Comparison of ENCODE assay signal across 11 cellular contexts in the genomic region with DNA sequence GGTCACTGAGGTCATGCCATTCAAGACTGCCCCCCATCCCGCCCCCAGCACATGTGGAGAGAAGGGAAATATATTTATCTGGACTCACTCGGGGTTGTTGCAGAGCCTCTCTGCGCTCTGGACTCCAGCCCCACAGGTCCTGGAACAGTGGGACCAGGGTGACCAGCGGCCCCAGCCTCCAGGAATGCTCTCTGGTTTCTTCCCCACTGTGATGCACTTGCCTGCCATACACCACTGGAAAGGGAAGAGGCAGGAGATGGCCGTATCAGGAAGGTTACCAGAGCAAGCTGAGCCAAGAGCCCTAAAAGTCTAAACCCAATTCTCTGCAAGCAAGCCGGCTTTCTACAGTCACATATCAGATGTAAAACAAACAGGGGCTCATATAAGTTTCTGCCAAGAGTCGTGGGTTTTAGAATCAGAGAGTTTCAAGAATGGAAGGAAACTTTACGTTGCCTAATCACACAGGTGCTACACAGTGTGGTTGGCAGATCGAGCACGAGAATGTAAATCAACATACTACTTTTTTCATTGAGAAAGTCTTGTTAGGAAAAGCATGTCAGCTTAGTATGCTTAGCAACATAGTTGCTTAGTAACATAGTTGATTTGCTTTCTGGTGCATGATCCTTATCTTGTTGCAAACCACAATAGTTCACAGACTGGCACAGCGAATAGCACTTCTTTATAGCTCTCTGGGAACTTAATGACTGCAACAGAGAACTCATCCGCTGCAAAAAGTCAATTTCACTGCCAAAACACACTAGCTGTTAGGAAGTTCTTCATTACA.
A peak's percentile ranks its signal among the peaks of the same experiment; 100 is the strongest.
DNase-seq lines count a peak whose midpoint lies in the region; ATAC-seq, FAIRE-seq and TF ChIP-seq lines count a peak whose summit lies in the region.
"Had no signal": no experiment of that assay in that cellular context is flagged by ENCODE, and none has a peak within 500 bp of the region (broad histone marks: within the 10 kb centered on the region; RNA-seq: fewer than 3 reads in every experiment).

No MANE protein-coding gene starts in this region.

- no peaks in the 10 kb centered on the region for H3K4me1 Mint-ChIP-seq in chondrocyte (ENCODE audit: low read depth)

- no peak overlapping the region for H3K4me3 Mint-ChIP-seq in chondrocyte (ENCODE audit: unreplicated experiment)

- peaks cover 17% of the 10 kb centered on the region for H3K36me3 Mint-ChIP-seq in chondrocyte (ENCODE audit: low read depth)

- no peaks in the 10 kb centered on the region for H3K27me3 Mint-ChIP-seq in chondrocyte (ENCODE audit: low read depth)

- TF ChIP-seq CTCF in chondrocyte (IDR thresholded peaks at IDR 0.05) = no peak

- peak; percentile 61 for ATAC-seq in HG02610 (IDR thresholded peaks at IDR 0.05; ENCODE audit: unreplicated experiment)
- no peak for ATAC-seq in GM18517 (IDR thresholded peaks at IDR 0.05; ENCODE audit: unreplicated experiment)

- DNase-seq in EL (peak; percentile 18), SK-N-MC (ENCODE audit: low read depth, low spot score) (peak; percentile 6), chondrocyte (ENCODE audit: low spot score) (no peak), NCI-H1694 treated with DMSO at 0.1 percent for 48 hours (lab: John Stamatoyannopoulos, UW) (no peak)
- DNase-seq in effector CD4-positive, alpha-beta T cell = no peak
- DNase-seq: activated naive CD4-positive, alpha-beta T cell; GDM1 had no signal

- FAIRE-seq in islet of Langerhans (lab: Jason Lieb, UNC) = peak; percentile 89

- H3K27ac Mint-ChIP-seq in chondrocyte (ENCODE audit: unreplicated experiment) = no peak overlapping the region

- H3K9me3 ChIP-seq in SK-N-MC (ENCODE audit: low read depth, low read length) = peaks cover 4% of the 10 kb centered on the region; the same call in 1 of the 2 replicates
- H3K9me3 ChIP-seq: neutrophil had no signal

- H3K4me3 ChIP-seq in SK-N-MC = no peak overlapping the region

- H3K9me3 Mint-ChIP-seq in chondrocyte (ENCODE audit: low read depth) = peaks cover 8% of the 10 kb centered on the region

- no peaks in the 10 kb centered on the region for H3K36me3 ChIP-seq in SK-N-MC (ENCODE audit: insufficient read depth, low read length)
- H3K36me3 ChIP-seq: neutrophil had no signal

- H3K9ac ChIP-seq in SK-N-MC (ENCODE audit: insufficient read length) = no peak overlapping the region

- H3K27ac ChIP-seq in SK-N-MC = no peak overlapping the region
- H3K27ac ChIP-seq: neutrophil had no signal

Comparison
In these comparisons a context has a peak if more than half of its experiments do, and no peak if none do; other contexts are left out.
1. DNase-seq: peak in EL (single experiment) and SK-N-MC (single experiment); none in effector CD4-positive, alpha-beta T cell (single experiment), chondrocyte (single experiment) and NCI-H1694 treated with DMSO at 0.1 percent for 48 hours (single experiment).